29 cellular contexts compared by ENCODE assay signal in the genomic region with DNA sequence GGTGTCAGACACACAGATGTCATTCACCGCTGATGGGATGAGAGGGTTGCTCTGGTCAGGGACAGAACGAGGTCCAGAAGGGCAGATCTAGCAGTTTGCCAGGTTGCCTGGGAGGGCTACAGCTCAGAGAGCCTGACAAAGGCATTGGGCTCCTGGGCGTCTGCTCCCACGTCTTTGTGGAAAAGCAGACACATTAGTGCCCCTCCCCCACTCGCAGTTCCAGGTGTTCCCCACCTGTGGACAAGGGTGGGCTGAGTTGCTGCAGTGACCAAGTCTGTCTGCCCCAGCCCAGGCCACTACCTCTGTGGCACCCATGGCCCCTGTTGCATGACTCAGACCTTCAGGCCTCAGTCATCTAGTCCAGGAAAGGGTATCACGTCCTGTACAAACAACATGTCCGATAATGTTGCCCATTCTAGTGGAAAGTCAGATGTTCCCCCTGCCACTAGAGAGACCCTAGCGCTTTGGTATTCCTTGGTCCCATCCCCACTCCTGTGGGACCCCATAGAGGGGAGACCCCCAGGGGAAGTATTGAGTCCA.
"Had no signal": no experiment of that assay in that cellular context is flagged by ENCODE, and none has a peak within 500 bp of the region (broad histone marks: within the 10 kb centered on the region; RNA-seq: fewer than 3 reads in every experiment).

No MANE protein-coding gene starts in this region.

- H3K27me3 ChIP-seq: left lung, neural progenitor cell, ovary, stomach, testis, thyroid gland, transverse colon, upper lobe of right lung had no signal

- H3K9me3 ChIP-seq: left lung, lower lobe of right lung, ovary, stomach, testis, thyroid gland, transverse colon, upper lobe of right lung had no signal

- ATAC-seq: left colon; left lung; lower lobe of right lung; natural killer cell; right cardiac atrium; sciatic nerve; stimulated activated naive B cell treated with anti-CD40 and anti-IgM and Interleukin-4, amounts not matched to agents 10 μg/mL and 1 μg/mL and 100 μg/mL, for 72 hours; stimulated activated naive CD8-positive, alpha-beta T cell treated with anti-CD3 and anti-CD28 coated beads, Interleukin-15, Interleukin-2, amounts not matched to agents 100 U/mL and 50 U/mL, for 24 hours; upper lobe of right lung had no signal

- H3K4me2 ChIP-seq: neural progenitor cell had no signal

- DNase-seq: hypothalamus; immature natural killer cell; kidney; left colon; left lung; lower lobe of right lung; mammary epithelial cell; mesenchymal stem cell; naive B cell; natural killer cell; nephron progenitor cell; ovary; stimulated activated CD4-positive, alpha-beta T cell treated with anti-CD3 and anti-CD28 coated beads, Interleukin-12 subunit alpha, Interleukin-12 subunit beta, amount 100 ng/mL, for 4 hours; stimulated activated CD4-positive, alpha-beta T cell treated with anti-CD3 and anti-CD28 coated beads, Interleukin-15, amount 100 ng/mL, for 24 hours; stimulated activated CD4-positive, alpha-beta T cell treated with anti-CD3 and anti-CD28 coated beads, Interleukin-2, amount 100 ng/mL, for 24 hours; stimulated activated CD4-positive, alpha-beta T cell treated with anti-CD3 and anti-CD28 coated beads, Interleukin-4, amount 100 ng/mL, for 1 hour; stimulated activated naive B cell treated with anti-CD40 and anti-IgM and Interleukin-4, amounts not matched to agents 10 μg/mL and 1 μg/mL and 100 μg/mL, for 72 hours; stimulated activated naive CD8-positive, alpha-beta T cell treated with anti-CD3 and anti-CD28 coated beads, Interleukin-15, Interleukin-2, amounts not matched to agents 100 U/mL and 50 U/mL, for 24 hours; stomach; testis; thyroid gland; transverse colon; upper lobe of right lung had no signal

- H3K27ac ChIP-seq: left lung, lower lobe of right lung, neural progenitor cell, ovary, skin epidermis, stomach, testis, thyroid gland, transverse colon, upper lobe of right lung had no signal

- H3K4me1 ChIP-seq: testis had no signal

- H2AFZ ChIP-seq: neural progenitor cell had no signal

- H3K4me3 ChIP-seq: left lung, lower lobe of right lung, neural progenitor cell, ovary, skin epidermis, stomach, testis, thyroid gland, transverse colon, upper lobe of right lung had no signal

- H3K36me3 ChIP-seq: left lung, lower lobe of right lung, neural progenitor cell, ovary, stomach, thyroid gland, transverse colon, upper lobe of right lung had no signal

- FAIRE-seq: islet of Langerhans, kidney, urothelium cell line had no signal

- H3K9ac ChIP-seq: neural progenitor cell had no signal
